In the genomic region with DNA sequence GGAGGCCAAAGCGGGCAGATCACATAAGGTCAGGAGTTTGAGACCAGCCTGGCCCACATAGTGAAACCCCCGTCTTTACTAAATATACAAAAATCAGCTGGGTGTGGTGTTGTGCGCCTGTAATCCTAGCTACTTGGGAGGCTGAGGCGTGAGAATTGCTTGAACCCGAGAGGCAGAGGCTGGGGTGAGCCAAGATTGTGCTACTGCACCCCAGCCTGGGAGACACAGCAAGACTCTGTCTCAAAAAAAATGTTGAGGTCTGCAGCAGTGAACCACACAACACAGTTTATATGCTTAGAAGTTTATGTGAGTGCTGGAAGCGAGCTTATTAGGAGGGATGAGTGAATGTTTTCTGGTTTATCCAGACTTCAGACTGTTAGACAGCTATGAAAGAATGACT, we compare ENCODE assay signal across 25 cellular contexts. TPM values are rescaled to one million over a fixed set of nuclear protein-coding genes. Genes with fewer than 3 reads are reported as not detected.
"Had no signal": no experiment of that assay in that cellular context is flagged by ENCODE, and none has a peak within 500 bp of the region (broad histone marks: within the 10 kb centered on the region; RNA-seq: fewer than 3 reads in every experiment).

No MANE protein-coding gene starts in this region.

- DNase-seq: activated CD4-positive, alpha-beta memory T cell treated with anti-CD3 and anti-CD28 coated beads, Interleukin-2, amount 10 ng/mL, durations not matched to agents 7 days and 5 days; activated CD4-positive, alpha-beta T cell treated with anti-CD3 and anti-CD28 coated beads for 48 hours; activated CD8-positive, alpha-beta memory T cell treated with anti-CD3 and anti-CD28 coated beads, Interleukin-2, amount 50 U/mL, for 4 hours; activated gamma-delta T cell treated with Interleukin-2 at 50 U/mL for 16 hours; activated T-cell treated with anti-CD3 and anti-CD28 coated beads, Interleukin-2, amount 50 U/mL, for 4 hours; central memory CD4-positive, alpha-beta T cell; dorsolateral prefrontal cortex; foreskin keratinocyte; glutamatergic neuron; hippocampal formation; left cardiac atrium; lower lobe of right lung; natural killer cell; retina; spleen; stimulated activated CD4-positive, alpha-beta T cell treated with anti-CD3 and anti-CD28 coated beads, Interleukin-4, amount 100 ng/mL, for 4 hours; stimulated activated naive CD4-positive, alpha-beta T cell treated with Interleukin-2 at 50 U/mL for 16 hours; uterus had no signal

- H3K27me3 Mint-ChIP-seq: activated CD4-positive, alpha-beta memory T cell treated with anti-CD3 and anti-CD28 coated beads, Interleukin-2, amount 10 ng/mL, durations not matched to agents 7 days and 5 days; brain had no signal

- H3K4me3 Mint-ChIP-seq: activated CD4-positive, alpha-beta memory T cell treated with anti-CD3 and anti-CD28 coated beads, Interleukin-2, amount 10 ng/mL, durations not matched to agents 7 days and 5 days; activated T-cell treated with anti-CD3 and anti-CD28 coated beads, Interleukin-2, amount 50 U/mL, for 4 hours; brain; natural killer cell; T-helper 2 cell treated with Interferon-gamma antibody and Interleukin-4, amounts not matched to agents 5 μg/mL and 100 μg/mL, for 36 hours had no signal

- H3K4me1 Mint-ChIP-seq: activated CD4-positive, alpha-beta memory T cell treated with anti-CD3 and anti-CD28 coated beads, Interleukin-2, amount 10 ng/mL, durations not matched to agents 7 days and 5 days; brain had no signal

- H3K4me3 ChIP-seq: dorsolateral prefrontal cortex, lower lobe of right lung, spleen, tibial nerve, uterus had no signal

- H3K27ac ChIP-seq: dorsolateral prefrontal cortex, foreskin keratinocyte, lower lobe of right lung, spleen, tibial nerve, uterus had no signal

- ATAC-seq: activated T-cell treated with anti-CD3 and anti-CD28 coated beads, Interleukin-2, amount 50 U/mL, for 4 hours; foreskin keratinocyte; left cardiac atrium; lower lobe of right lung had no signal

- H3K9me3 Mint-ChIP-seq: activated CD4-positive, alpha-beta memory T cell treated with anti-CD3 and anti-CD28 coated beads, Interleukin-2, amount 10 ng/mL, durations not matched to agents 7 days and 5 days; activated T-cell treated with anti-CD3 and anti-CD28 coated beads, Interleukin-2, amount 50 U/mL, for 4 hours; natural killer cell; T-helper 2 cell treated with Interferon-gamma antibody and Interleukin-4, amounts not matched to agents 5 μg/mL and 100 μg/mL, for 36 hours had no signal

- H3K27me3 ChIP-seq: dorsolateral prefrontal cortex, foreskin keratinocyte, spleen, tibial nerve, uterus had no signal

- H3K36me3 Mint-ChIP-seq: brain, natural killer cell had no signal

- H3K36me3 ChIP-seq: lower lobe of right lung, uterus had no signal

- H3K27ac Mint-ChIP-seq: activated CD4-positive, alpha-beta memory T cell treated with anti-CD3 and anti-CD28 coated beads, Interleukin-2, amount 10 ng/mL, durations not matched to agents 7 days and 5 days; brain; natural killer cell; T-helper 2 cell treated with Interferon-gamma antibody and Interleukin-4, amounts not matched to agents 5 μg/mL and 100 μg/mL, for 36 hours had no signal

- H3K9me3 ChIP-seq: lower lobe of right lung, spleen, tibial nerve, uterus had no signal

- FAIRE-seq: islet of Langerhans had no signal

- H3K4me1 ChIP-seq: foreskin keratinocyte, lower lobe of right lung, spleen, tibial nerve, uterus had no signal

RNA-seq across cellular contexts. Expression of a gene that starts 22.2 kb away (rescaled TPM):
- total RNA-seq: activated CD4-positive, alpha-beta memory T cell treated with anti-CD3 and anti-CD28 coated beads, Interleukin-2, amount 10 ng/mL, durations not matched to agents 7 days and 5 days; activated T-cell treated with anti-CD3 and anti-CD28 coated beads, Interleukin-2, amount 50 U/mL, for 4 hours; epithelial cell of proximal tubule; fibroblast of lung; left cardiac atrium; lower lobe of right lung; mesenteric fat pad; natural killer cell; spleen; tibial nerve; uterus had no signal
- polyA plus RNA-seq: fibroblast of lung, spleen had no signal
